ENCODE assay signal across 8 cellular contexts in genomic region chr20:50190251-50191064, GRCh38. TPM values are rescaled to one million over a fixed set of nuclear protein-coding genes. Genes with fewer than 3 reads are reported as not detected.
A peak's percentile ranks its signal among the peaks of the same experiment; 100 is the strongest.
DNase-seq lines count a peak whose midpoint lies in the region; TF ChIP-seq lines count a peak whose summit lies in the region.

Gene CEBPB, plus strand, starts transcription at chr20:50190830. Its CDS starts 204 bp downstream, at chr20:50191034.

- POLR2A ChIA-PET in PC-9 (lab: Charles Lee; ENCODE audit: unreplicated experiment) = interaction anchor here (0.6 kb wide), 3 partner anchors 115 to 371 kb away, joined by 3 to 7 read pairs (median 4); no protein-coding TSS in a partner anchor

- H3K27me3 ChIP-seq in PC-9 (ENCODE audit: insufficient read depth, low read depth) (no peaks in the 10 kb centered on the region), mucosa of stomach (ENCODE audit: control insufficient read depth, insufficient read depth, low read length) (peaks cover 8% of the 10 kb centered on the region)

- peak within 1 kb of the TSS; percentile 99 for H3K27ac ChIP-seq in PC-9

- H3K4me1 ChIP-seq in PC-9 (replicated peaks; ENCODE audit: insufficient read depth) (peaks cover 49% of the 10 kb centered on the region), mucosa of stomach (ENCODE audit: control insufficient read depth, insufficient read depth, low read length) (peaks cover 28% of the 10 kb centered on the region)

- H3K4me3 ChIP-seq in PC-9 (peak within 1 kb of the TSS; percentile 88), epithelial cell of proximal tubule (ENCODE audit: low read depth, low read length) (peak within 1 kb of the TSS; percentile 84), mucosa of stomach (ENCODE audit: low read length) (peak within 1 kb of the TSS; percentile 87)

- H3K9me3 ChIP-seq in PC-9 (ENCODE audit: insufficient read depth, low read depth) = no peaks in the 10 kb centered on the region
- H3K9me3 ChIP-seq in mucosa of stomach (ENCODE audit: control insufficient read depth, low read length) = no peaks in the 10 kb centered on the region

- H3K36me3 ChIP-seq in PC-9 (ENCODE audit: low read depth) (peaks cover 29% of the 10 kb centered on the region), mucosa of stomach (ENCODE audit: control insufficient read depth, insufficient read depth, low read length) (peaks cover 6% of the 10 kb centered on the region)

- peak within 1 kb of the TSS; percentile 80 for H3K4me2 ChIP-seq in PC-9

- TF ChIP-seq CTCF in PC-9 (conservative IDR thresholded peaks at IDR 0.05) = peak; percentile 86
- TF ChIP-seq CTCF in epithelial cell of proximal tubule (conservative IDR thresholded peaks at IDR 0.05; ENCODE audit: low read depth, low read length) = peak; percentile 66

- BruUV-seq in PC-9 (replicated peaks; lab: Mats Ljungman, UMichigan) = no TSS peak

- intact Hi-C loops in PC-9 (cut with micrococcal nuclease; ENCODE audit: unreplicated experiment) = loop anchor here (1.0 to 2.0 kb wide), 6 partner anchors 77 to 598 kb away; no protein-coding TSS in a partner anchor

- TF ChIP-seq POLR2A in GM19099 (IDR thresholded peaks at IDR 0.05; ENCODE audit: extremely low read depth, insufficient read length, low read depth) = peak; percentile 70

- peak within 1 kb of the TSS; percentile 94 for H3K9ac ChIP-seq in mucosa of stomach (ENCODE audit: low read length)

- H3K9me2 ChIP-seq in PC-9 (ENCODE audit: insufficient read depth) = no peaks in the 10 kb centered on the region

- H3F3A ChIP-seq in PC-9 (ENCODE audit: insufficient read depth, low read depth) = peaks cover 72% of the 10 kb centered on the region

- H2AFZ ChIP-seq in PC-9 = no peak within 1 kb of the TSS; the same call in 1 of the 2 replicates

- DNase-seq in AML-193 (lab: John Stamatoyannopoulos, UW) (peak; percentile 73 to 79), HT1080 (ENCODE audit: low read depth) (peak; percentile 86), PC-9 (peak; percentile 86 to 95), activated T-cell treated with anti-CD3 and anti-CD28 coated beads for 48 hours (ENCODE audit: low read depth) (peak; percentile 83), epithelial cell of proximal tubule (ENCODE audit: low read depth) (no peak)
- DNase-seq in stimulated activated CD8-positive, alpha-beta memory T cell treated with anti-CD3 and anti-CD28 coated beads, Interleukin-7, amount 100 ng/mL, for 24 hours (ENCODE audit: low read depth) = peak; percentile 67

- H3K79me2 ChIP-seq in PC-9 (ENCODE audit: low read depth) = peaks cover 43% of the 10 kb centered on the region

- peaks cover 20% of the 10 kb centered on the region for H4K20me1 ChIP-seq in PC-9 (ENCODE audit: insufficient read depth)

- CTCF ChIA-PET in PC-9 (lab: Charles Lee) = interaction anchor here (0.6 kb wide), 1 partner anchor 147 kb away, joined by 4 read pairs; no protein-coding TSS in a partner anchor

RNA-seq across cellular contexts. Expression of gene CEBPB, which starts in this region (rescaled TPM):
- total RNA-seq in HT1080 (2014; rRNA removed; shearing (Covaris generic)) = 58.5 and 60.7 TPM in 2 replicates
- 62.8 and 67.9 TPM in 2 replicates for polyA plus RNA-seq in HT1080 (2015; cell fraction: cytosol; rRNA removed)
- 41.8 and 47.4 TPM in 2 replicates for polyA plus RNA-seq in HT1080 (2015; cell fraction: nucleus; rRNA removed)
- total RNA-seq in PC-9 (2021) = 112 and 117 TPM in 2 replicates
- total RNA-seq in epithelial cell of proximal tubule = 24.9 and 27.1 TPM in 2 replicates
